Comparison of ENCODE assay signal across 1 cellular context in the genomic region with DNA sequence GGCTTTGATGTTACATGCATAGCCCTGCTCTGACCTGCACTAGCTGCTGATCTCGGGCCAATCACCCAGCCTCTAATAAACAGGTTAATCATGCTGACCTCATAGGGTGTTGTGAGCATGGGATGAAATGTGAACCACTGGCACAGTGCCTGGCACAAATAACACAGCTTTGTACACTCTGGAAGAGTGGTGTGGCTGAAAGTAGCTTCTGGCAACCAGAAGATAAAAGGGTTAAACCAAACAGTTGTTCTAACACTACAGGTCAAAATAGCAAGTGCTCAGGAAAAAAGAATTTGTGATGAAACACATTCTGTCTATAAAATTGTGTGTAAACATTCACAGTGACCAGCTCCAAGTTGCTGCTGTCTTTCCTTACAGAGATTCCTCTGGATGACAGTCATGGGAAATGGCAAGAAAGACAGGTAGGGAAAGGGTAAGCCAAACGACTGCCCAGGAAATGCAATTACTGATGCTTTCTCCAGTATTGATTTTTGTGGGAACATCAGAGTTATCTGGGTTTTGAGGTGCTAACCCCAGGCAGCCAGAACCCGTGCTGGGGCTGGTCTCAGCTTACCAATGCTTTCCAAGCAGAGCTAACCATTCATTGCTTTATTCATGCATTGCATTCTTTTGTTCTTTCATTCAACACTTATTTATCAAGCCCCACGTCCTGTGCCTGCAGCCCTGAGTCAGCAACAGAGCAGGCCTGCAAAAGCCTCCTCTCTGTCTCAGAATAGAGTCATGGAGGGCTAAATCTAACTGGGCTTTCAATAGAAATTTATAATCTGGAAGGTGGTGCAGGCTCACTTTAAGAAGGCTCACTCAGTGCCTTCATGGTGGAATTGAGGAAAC.
TF ChIP-seq lines count a peak whose summit lies in the region.

No MANE protein-coding gene starts in this region.

TF ChIP-seq in H1, 55 proteins besides CTCF, POLR2A, EP300 and RAD21:
- TF ChIP-seq SP1 (IDR thresholded peaks at IDR 0.05; ENCODE audit: low read depth, low read length): no peak
- TF ChIP-seq TCF12 (IDR thresholded peaks at IDR 0.05; ENCODE audit: low read depth, low read length): no peak
- TF ChIP-seq SP2 (IDR thresholded peaks at IDR 0.05; ENCODE audit: low read length): no peak
- TF ChIP-seq CREB1 (IDR thresholded peaks at IDR 0.05): no peak
- no peak for TF ChIP-seq BACH1 (IDR thresholded peaks at IDR 0.05; ENCODE audit: low read length)
- no peak for TF ChIP-seq SIN3A (conservative IDR thresholded peaks at IDR 0.05 in 1 of 2, IDR thresholded peaks at IDR 0.05 in 1 of 2; ENCODE audit: low read depth in 1 of 2, low read length in 2 of 2)
- TF ChIP-seq SIX5 (IDR thresholded peaks at IDR 0.05; ENCODE audit: low read depth, low read length): no peak
- TF ChIP-seq MAFK (IDR thresholded peaks at IDR 0.05; ENCODE audit: low read depth, low read length): no peak
- TF ChIP-seq KDM4A (IDR thresholded peaks at IDR 0.05; ENCODE audit: low read depth, low read length, severe bottlenecking): no peak
- TF ChIP-seq, protein P1, sequence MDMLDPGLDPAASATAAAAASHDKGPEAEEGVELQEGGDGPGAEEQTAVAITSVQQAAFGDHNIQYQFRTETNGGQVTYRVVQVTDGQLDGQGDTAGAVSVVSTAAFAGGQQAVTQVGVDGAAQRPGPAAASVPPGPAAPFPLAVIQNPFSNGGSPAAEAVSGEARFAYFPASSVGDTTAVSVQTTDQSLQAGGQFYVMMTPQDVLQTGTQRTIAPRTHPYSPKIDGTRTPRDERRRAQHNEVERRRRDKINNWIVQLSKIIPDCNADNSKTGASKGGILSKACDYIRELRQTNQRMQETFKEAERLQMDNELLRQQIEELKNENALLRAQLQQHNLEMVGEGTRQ (IDR thresholded peaks at IDR 0.05; ENCODE audit: low read length): no peak
